In genomic region chr10:118259288-118259906, GRCh38 we compare ENCODE assay signal across 8 cellular contexts.
DNase-seq lines count a peak whose midpoint lies in the region; ATAC-seq, FAIRE-seq and TF ChIP-seq lines count a peak whose summit lies in the region.

No MANE protein-coding gene starts in this region.

- no peak overlapping the region for H3K9ac ChIP-seq in kidney (ENCODE audit: low read length in 2 of 2)

- no peak for TF ChIP-seq POLR2A in thyroid gland (IDR thresholded peaks at IDR 0.05)

- H3K36me3 ChIP-seq in kidney (ENCODE audit: control insufficient read depth in 1 of 2, insufficient read depth in 2 of 2, low read length in 2 of 2) = no peaks in the 10 kb centered on the region
- H3K36me3 ChIP-seq in thyroid gland = no peaks in the 10 kb centered on the region

- no peak overlapping the region for H3K27ac ChIP-seq in AG04450 (ENCODE audit: low read depth, low read length)
- H3K27ac ChIP-seq in kidney (ENCODE audit: low read depth in 2 of 2, low read length in 2 of 2) = no peak overlapping the region
- H3K27ac ChIP-seq in thyroid gland = no peak overlapping the region

- POLR2A ChIA-PET in AG04450 (lab: Yijun Ruan, JAX) = no interaction called here

- no peak overlapping the region for H3K4me3 ChIP-seq in AG04450 (ENCODE audit: low read depth, low read length)
- H3K4me3 ChIP-seq in LNCaP clone FGC (ENCODE audit: low read depth, low read length) = no peak overlapping the region
- peak overlapping the region in 1 of 2 donors; percentile 16 for H3K4me3 ChIP-seq in kidney (ENCODE audit: low read length in 2 of 2)
- no peak overlapping the region for H3K4me3 ChIP-seq in thyroid gland (replicated peaks in 1 of 3)

- H3K27me3 ChIP-seq in AG04450 (ENCODE audit: control insufficient read depth, insufficient read depth, low read length) (no peaks in the 10 kb centered on the region), thyroid gland (no peaks in the 10 kb centered on the region)

- ATAC-seq in GM18907 (IDR thresholded peaks at IDR 0.05; ENCODE audit: unreplicated experiment) (no peak), omental fat pad (ENCODE audit: low FRiP score) (no peak)

- CTCF ChIA-PET in AG04450 (lab: Charles Lee) = interaction anchor here (0.6 to 4.5 kb wide), 11 partner anchors 8 to 908 kb away, joined by 3 to 23 read pairs (median 4); no protein-coding TSS in a partner anchor

- H3K9me3 ChIP-seq in AG04450 (ENCODE audit: control insufficient read depth, insufficient read depth, low read length) = no peaks in the 10 kb centered on the region
- no peaks in the 10 kb centered on the region for H3K9me3 ChIP-seq in kidney (ENCODE audit: control insufficient read depth in 1 of 2, low read length in 2 of 2)
- no peaks in the 10 kb centered on the region for H3K9me3 ChIP-seq in thyroid gland

- in situ Hi-C loops in GM13977 (cut with MboI; ENCODE audit: low pct_unique_long_range_greater_than_20kb, low sequenced_read_pairs, unreplicated experiment) = no loop called here

- FAIRE-seq in kidney (lab: Jason Lieb, UNC) = no peak

- intact Hi-C loops in kidney (cut with DNase I) (no loop called here), thyroid gland (cut with DNase I) (no loop called here)

- no peaks in the 10 kb centered on the region for H3K4me1 ChIP-seq in kidney (ENCODE audit: control insufficient read depth in 1 of 2, insufficient read depth in 1 of 2, low read depth in 1 of 2, low read length in 2 of 2)
- H3K4me1 ChIP-seq in thyroid gland = no peaks in the 10 kb centered on the region

- DNase-seq in AG04450 (ENCODE audit: low read depth, low spot score) (no peak), GM13977 (ENCODE audit: low spot score) (peak; percentile 20), LNCaP clone FGC (ENCODE audit: low read depth) (no peak), kidney (no peak), thyroid gland (peak; percentile 29 to 53), omental fat pad (ENCODE audit: low spot score) (no peak)
- peak; percentile 12 for DNase-seq in activated CD4-positive, alpha-beta T cell treated with anti-CD3 and anti-CD28 coated beads, Interleukin-2, amount 50 U/mL, for 1 hour

- peak; percentile 53 for TF ChIP-seq CTCF in AG04450 (IDR thresholded peaks at IDR 0.05; ENCODE audit: low read depth, low read length)
- peak; percentile 64 for TF ChIP-seq CTCF in GM13977 (IDR thresholded peaks at IDR 0.05; ENCODE audit: extremely low read depth, insufficient read depth, missing control alignments)
- TF ChIP-seq CTCF in LNCaP clone FGC (IDR thresholded peaks at IDR 0.05; ENCODE audit: control insufficient read depth, extremely low read depth, insufficient read depth) = peak; percentile 71
- peak; percentile 64 for TF ChIP-seq CTCF in kidney (IDR thresholded peaks at IDR 0.05; ENCODE audit: borderline replicate concordance, extremely low read depth, insufficient read depth)
- peak in 4 of 6 experiments; percentile 23 to 51 (median 42) for TF ChIP-seq CTCF in thyroid gland (IDR thresholded peaks at IDR 0.05)
- TF ChIP-seq CTCF in omental fat pad (IDR thresholded peaks at IDR 0.05) = no peak

- WGBS in thyroid gland, 2 donors = 20 to 27% methylated on average over 4 of the region's 4 CpGs

Comparison
In these comparisons a context has a peak if more than half of its experiments do, and no peak if none do; other contexts are left out.
1. DNase-seq: peak in GM13977 (single experiment), activated CD4-positive, alpha-beta T cell treated with anti-CD3 and anti-CD28 coated beads, Interleukin-2, amount 50 U/mL, for 1 hour (single experiment) and thyroid gland (2 of 2); none in AG04450 (single experiment), LNCaP clone FGC (single experiment), kidney (single experiment) and omental fat pad (single experiment).
2. CTCF ChIP-seq: peak in AG04450 (single experiment), GM13977 (single experiment), LNCaP clone FGC (single experiment), kidney (single experiment) and thyroid gland (4 of 6); none in omental fat pad (0 of 3).